In genomic region chr4:168453146-168453545, GRCh38 we compare ENCODE assay signal across 22 cellular contexts. TPM values are rescaled to one million over a fixed set of nuclear protein-coding genes. Genes with fewer than 3 reads are reported as not detected.
DNase-seq lines count a peak whose midpoint lies in the region; FAIRE-seq and TF ChIP-seq lines count a peak whose summit lies in the region.
"Had no signal": no experiment of that assay in that cellular context is flagged by ENCODE, and none has a peak within 500 bp of the region (broad histone marks: within the 10 kb centered on the region; RNA-seq: fewer than 3 reads in every experiment).

No MANE protein-coding gene starts in this region.

- no peak overlapping the region for H3K4me2 ChIP-seq in astrocyte (ENCODE audit: low read length)

- H3K9ac ChIP-seq in astrocyte (ENCODE audit: low read length) = no peak overlapping the region
- no peak overlapping the region for H3K9ac ChIP-seq in kidney (ENCODE audit: low read length in 2 of 2)

- H3K27me3 ChIP-seq in astrocyte (ENCODE audit: insufficient read depth, low read length) = no peaks in the 10 kb centered on the region
- H3K27me3 ChIP-seq: breast epithelium, colonic mucosa, foreskin keratinocyte, heart right ventricle had no signal

- H4K20me1 ChIP-seq in astrocyte (ENCODE audit: insufficient read depth, low read length) = no peaks in the 10 kb centered on the region

- H3K4me3 Mint-ChIP-seq in astrocyte (ENCODE audit: unreplicated experiment) = no peak overlapping the region
- H3K4me3 Mint-ChIP-seq: CD4-positive, alpha-beta T cell; effector memory CD8-positive, alpha-beta T cell had no signal

- H3K9me3 ChIP-seq in astrocyte (ENCODE audit: insufficient read depth, low read depth, low read length) = no peaks in the 10 kb centered on the region
- H3K9me3 ChIP-seq in kidney (ENCODE audit: control insufficient read depth in 1 of 2, low read length in 2 of 2) = no peaks in the 10 kb centered on the region
- H3K9me3 ChIP-seq: breast epithelium, colonic mucosa had no signal

- FAIRE-seq in GM18507 (lab: Jason Lieb, UNC) = peak; percentile 62
- no peak for FAIRE-seq in astrocyte (lab: Jason Lieb, UNC)
- FAIRE-seq in kidney (lab: Jason Lieb, UNC) = no peak

- DNase-seq in GM18507 (ENCODE audit: extremely low spot score, insufficient read length, low read depth) = no peak
- peak; percentile 3 for DNase-seq in NCI-H1092 (lab: John Stamatoyannopoulos, UW)
- DNase-seq in NCI-H2227 treated with DMSO at 0.1 percent for 48 hours (lab: John Stamatoyannopoulos, UW) = peak; percentile 81
- no peak for DNase-seq in astrocyte (ENCODE audit: low read depth)
- DNase-seq in kidney tubule cell (ENCODE audit: low spot score) = no peak
- DNase-seq in NOMO-1 treated with dmso at 0.1 percent for 144 hours (lab: John Stamatoyannopoulos, UW; ENCODE audit: unreplicated experiment) = no peak
- no peak for DNase-seq in kidney
- DNase-seq: activated gamma-delta T cell; CD4-positive, alpha-beta T cell; colonic mucosa; DMS 273 treated with DMSO at 0.1 percent for 48 hours; effector memory CD8-positive, alpha-beta T cell; foreskin keratinocyte; heart right ventricle; KG1; left cardiac atrium; mesenchymal stem cell; NK-92 treated with Interleukin-12 subunit alpha and Interleukin-12 subunit beta, amount 100 ng/mL, for 24 hours; occipital lobe; T-helper 1 cell; trophoblast cell had no signal

- TF ChIP-seq CTCF in astrocyte (IDR thresholded peaks at IDR 0.05; ENCODE audit: insufficient read depth, low read depth, low read length) (no peak), kidney (IDR thresholded peaks at IDR 0.05; ENCODE audit: borderline replicate concordance, extremely low read depth, insufficient read depth) (no peak)

- H3K4me3 ChIP-seq in astrocyte (ENCODE audit: insufficient read depth, low read depth, low read length) = no peak overlapping the region
- no peak overlapping the region for H3K4me3 ChIP-seq in kidney (ENCODE audit: low read length in 2 of 2)
- H3K4me3 ChIP-seq: breast epithelium, colonic mucosa, heart right ventricle had no signal

- intact Hi-C loops in kidney (cut with DNase I) = no loop called here

- H3K27me3 Mint-ChIP-seq in astrocyte (ENCODE audit: low read depth, unreplicated experiment) = no peaks in the 10 kb centered on the region
- H3K27me3 Mint-ChIP-seq: CD4-positive, alpha-beta T cell; effector memory CD8-positive, alpha-beta T cell had no signal

- H3K4me1 Mint-ChIP-seq in astrocyte (ENCODE audit: low read depth, unreplicated experiment) = peaks cover 49% of the 10 kb centered on the region

- H3K9me3 Mint-ChIP-seq in astrocyte (ENCODE audit: unreplicated experiment) = no peaks in the 10 kb centered on the region
- H3K9me3 Mint-ChIP-seq: CD4-positive, alpha-beta T cell; effector memory CD8-positive, alpha-beta T cell had no signal

- H3K4me1 ChIP-seq in astrocyte (ENCODE audit: insufficient read depth, low read length) = peaks cover 15% of the 10 kb centered on the region
- no peaks in the 10 kb centered on the region for H3K4me1 ChIP-seq in kidney (ENCODE audit: control insufficient read depth in 1 of 2, insufficient read depth in 1 of 2, low read depth in 1 of 2, low read length in 2 of 2)
- H3K4me1 ChIP-seq: breast epithelium, colonic mucosa had no signal

- H3K36me3 ChIP-seq in astrocyte (ENCODE audit: insufficient read depth, low read length) (peaks cover 7% of the 10 kb centered on the region), kidney (ENCODE audit: control insufficient read depth in 1 of 2, insufficient read depth in 2 of 2, low read length in 2 of 2) (no peaks in the 10 kb centered on the region)
- H3K36me3 ChIP-seq: colonic mucosa had no signal

- H3K27ac Mint-ChIP-seq in astrocyte (ENCODE audit: unreplicated experiment) = peak overlapping the region; percentile 2
- H3K27ac Mint-ChIP-seq: CD4-positive, alpha-beta T cell had no signal

- H3K27ac ChIP-seq in astrocyte (ENCODE audit: low read depth, low read length) (no peak overlapping the region), kidney (ENCODE audit: low read depth in 2 of 2, low read length in 2 of 2) (no peak overlapping the region)
- H3K27ac ChIP-seq: breast epithelium, colonic mucosa, foreskin keratinocyte, heart right ventricle had no signal

- H3K79me2 ChIP-seq in astrocyte (ENCODE audit: insufficient read depth, low read length) = no peaks in the 10 kb centered on the region

- H2AFZ ChIP-seq in astrocyte (ENCODE audit: low read depth, low read length) = no peak overlapping the region

- peaks cover 18% of the 10 kb centered on the region for H3K36me3 Mint-ChIP-seq in astrocyte (ENCODE audit: low read depth, unreplicated experiment)

RNA-seq across cellular contexts. Expression of gene DDX60L, which starts 27.1 kb away (rescaled TPM):
- 90.9 and 91.8 TPM in 2 replicates for total RNA-seq in astrocyte
- total RNA-seq in kidney = 20.2 TPM
- 3.5 TPM for polyA plus RNA-seq in kidney (ENCODE audit: insufficient read depth, low read depth, low replicate concordance)

RNA-seq across cellular contexts. Expression of gene PALLD, which starts 43.7 kb away (rescaled TPM):
- total RNA-seq in astrocyte (498 and 551 TPM in 2 replicates), kidney (120 TPM)
- 43.4 TPM for polyA plus RNA-seq in kidney (ENCODE audit: insufficient read depth, low read depth, low replicate concordance)

Comparison
In these comparisons a context has a peak if more than half of its experiments do, and no peak if none do; other contexts are left out.
1. DNase-seq: peak in NCI-H1092 (single experiment) and NCI-H2227 treated with DMSO at 0.1 percent for 48 hours (single experiment); none in GM18507 (single experiment), astrocyte (single experiment), kidney tubule cell (single experiment), NOMO-1 treated with dmso at 0.1 percent for 144 hours (single experiment) and kidney (single experiment).